Comparison of ENCODE assay signal across 10 cellular contexts in genomic region chr12:65656904-65657351, GRCh38.
DNase-seq lines count a peak whose midpoint lies in the region; ATAC-seq and TF ChIP-seq lines count a peak whose summit lies in the region.
"Had no signal": no experiment of that assay in that cellular context is flagged by ENCODE, and none has a peak within 500 bp of the region (broad histone marks: within the 10 kb centered on the region; RNA-seq: fewer than 3 reads in every experiment).

No MANE protein-coding gene starts in this region.

- H3K4me2 ChIP-seq in Loucy (ENCODE audit: low read depth, low read length, poor library complexity, severe bottlenecking) = peak overlapping the region; percentile 55
- no peak overlapping the region for H3K4me2 ChIP-seq in neuronal stem cell (ENCODE audit: insufficient read depth, low read length, poor library complexity, severe bottlenecking)

- no peak overlapping the region for H2BK5ac ChIP-seq in neuronal stem cell (ENCODE audit: low read length)

- no peak overlapping the region for H4K91ac ChIP-seq in neuronal stem cell (ENCODE audit: low read depth, low read length, poor library complexity)

- H4K20me1 ChIP-seq in Loucy (ENCODE audit: insufficient read depth, low read length, poor library complexity, severe bottlenecking) = no peaks in the 10 kb centered on the region

- no peak overlapping the region for H3K4ac ChIP-seq in neuronal stem cell (ENCODE audit: low read length)

- no peaks in the 10 kb centered on the region for H3K79me1 ChIP-seq in neuronal stem cell (ENCODE audit: low read depth, low read length)

- TF ChIP-seq CTCF in Loucy (conservative IDR thresholded peaks at IDR 0.05; ENCODE audit: low read length) (no peak), suprapubic skin (IDR thresholded peaks at IDR 0.05) (no peak)

- no peak for TF ChIP-seq POLR2A in suprapubic skin (IDR thresholded peaks at IDR 0.05)

- H3K36me3 ChIP-seq in Loucy (ENCODE audit: insufficient read depth, low read length) (no peaks in the 10 kb centered on the region), neuronal stem cell (replicated peaks in 1 of 2; ENCODE audit: control insufficient read depth in 2 of 2, insufficient read depth in 2 of 2, low read length in 2 of 2) (no peaks in the 10 kb centered on the region), suprapubic skin (no peaks in the 10 kb centered on the region)

- WGBS in neuronal stem cell (ENCODE audit: extremely low coverage in 2 of 2, insufficient read length in 2 of 2, insufficient replicate concordance in 1 of 2), 2 donors = no CpG with 5 or more reads among the region's 3 CpGs
- WGBS in suprapubic skin = 58% methylated on average over 3 of the region's 3 CpGs

- peaks cover 18% of the 10 kb centered on the region for H3K4me1 ChIP-seq in Loucy (ENCODE audit: insufficient read depth, low read length, poor library complexity, severe bottlenecking)
- peaks cover 0 to 8% of the 10 kb centered on the region in 2 donors for H3K4me1 ChIP-seq in neuronal stem cell (ENCODE audit: control insufficient read depth in 2 of 2, insufficient read depth in 1 of 2, low read depth in 1 of 2, low read length in 2 of 2)
- H3K4me1 ChIP-seq in suprapubic skin = no peaks in the 10 kb centered on the region
- H3K4me1 ChIP-seq: parathyroid adenoma had no signal

- no peak overlapping the region for H2BK120ac ChIP-seq in neuronal stem cell (ENCODE audit: low read depth, low read length)

- no peak for TF ChIP-seq EP300 in suprapubic skin (IDR thresholded peaks at IDR 0.05)

- no peaks in the 10 kb centered on the region for H3K79me2 ChIP-seq in Loucy (ENCODE audit: insufficient read depth, low read length)
- H3K79me2 ChIP-seq: parathyroid adenoma had no signal

- no peak overlapping the region for H3K14ac ChIP-seq in neuronal stem cell (ENCODE audit: low read length)

- H3K9ac ChIP-seq in Loucy (ENCODE audit: low read depth, low read length, poor library complexity, severe bottlenecking) (no peak overlapping the region), neuronal stem cell (ENCODE audit: low read depth, low read length, poor library complexity) (no peak overlapping the region)
- H3K9ac ChIP-seq: parathyroid adenoma had no signal

- peak overlapping the region; percentile 19 for H3K4me3 ChIP-seq in Loucy (ENCODE audit: low read length, poor library complexity, severe bottlenecking)
- H3K4me3 ChIP-seq in neuronal stem cell (ENCODE audit: low read length in 2 of 2) = no peak overlapping the region
- no peak overlapping the region for H3K4me3 ChIP-seq in suprapubic skin

- H2AK5ac ChIP-seq in neuronal stem cell (ENCODE audit: low read depth, low read length) = no peak overlapping the region

- ATAC-seq in GM21529 (IDR thresholded peaks at IDR 0.05; ENCODE audit: unreplicated experiment) = no peak

- no peak overlapping the region for H2BK12ac ChIP-seq in neuronal stem cell (ENCODE audit: low read length)

- H3K9me2 ChIP-seq in Loucy (replicated peaks; ENCODE audit: low read depth, low read length) = no peaks in the 10 kb centered on the region

- no peak overlapping the region for H4K8ac ChIP-seq in neuronal stem cell (ENCODE audit: low read depth, low read length)

- H3K27me3 ChIP-seq in Loucy (ENCODE audit: insufficient read depth, low read length, poor library complexity, severe bottlenecking) (no peaks in the 10 kb centered on the region), neuronal stem cell (ENCODE audit: control insufficient read depth in 3 of 3, insufficient read depth in 3 of 3, low read depth in 1 of 3, low read length in 3 of 3) (no peaks in the 10 kb centered on the region), suprapubic skin (no peaks in the 10 kb centered on the region)

- 0 out of 2 replicates have a peak, but pooled peaks cover 2% of the 10 kb centered on the region for H3F3A ChIP-seq in Loucy (ENCODE audit: low read depth)

- no peak overlapping the region for H2AFZ ChIP-seq in Loucy (ENCODE audit: low read length)
- H2AFZ ChIP-seq in neuronal stem cell (ENCODE audit: low read length) = peak overlapping the region; percentile 41
- H2AFZ ChIP-seq: parathyroid adenoma had no signal

- no peaks in the 10 kb centered on the region for H3K9me3 ChIP-seq in Loucy (ENCODE audit: insufficient read depth, low read depth, low read length)
- H3K9me3 ChIP-seq in neuronal stem cell (replicated peaks in 1 of 2; ENCODE audit: control insufficient read depth in 2 of 2, insufficient read depth in 1 of 2, low read depth in 1 of 2, low read length in 2 of 2) = no peaks in the 10 kb centered on the region
- no peaks in the 10 kb centered on the region for H3K9me3 ChIP-seq in suprapubic skin

- H2BK15ac ChIP-seq in neuronal stem cell (ENCODE audit: low read length) = no peak overlapping the region

- peak; percentile 98 for DNase-seq in GM04503 (ENCODE audit: low read depth)
- DNase-seq in amniotic stem cell (lab: John Stamatoyannopoulos, UW) = peak; percentile 89
- no peak for DNase-seq in neuronal stem cell (ENCODE audit: low spot score)
- no peak for DNase-seq in suprapubic skin (ENCODE audit: low spot score in 2 of 2)
- DNase-seq in GF-D8 (lab: John Stamatoyannopoulos, UW) = no peak
- DNase-seq: Karpas-422 had no signal

- H3K23ac ChIP-seq in neuronal stem cell (ENCODE audit: low read depth, low read length, poor library complexity) = no peak overlapping the region

- H3K18ac ChIP-seq in neuronal stem cell (ENCODE audit: low read length) = no peak overlapping the region

- H3K27ac ChIP-seq in neuronal stem cell (replicated peaks; ENCODE audit: low read length) = no peak overlapping the region
- H3K27ac ChIP-seq in suprapubic skin = no peak overlapping the region
- H3K27ac ChIP-seq: parathyroid adenoma, VCaP had no signal

Comparison
In these comparisons a context has a peak if more than half of its experiments do, and no peak if none do; other contexts are left out.
1. DNase-seq: peak in GM04503 (single experiment) and amniotic stem cell (single experiment); none in neuronal stem cell (single experiment), suprapubic skin (0 of 2) and GF-D8 (single experiment).